Comparison of ENCODE assay signal across 8 cellular contexts in the genomic region with DNA sequence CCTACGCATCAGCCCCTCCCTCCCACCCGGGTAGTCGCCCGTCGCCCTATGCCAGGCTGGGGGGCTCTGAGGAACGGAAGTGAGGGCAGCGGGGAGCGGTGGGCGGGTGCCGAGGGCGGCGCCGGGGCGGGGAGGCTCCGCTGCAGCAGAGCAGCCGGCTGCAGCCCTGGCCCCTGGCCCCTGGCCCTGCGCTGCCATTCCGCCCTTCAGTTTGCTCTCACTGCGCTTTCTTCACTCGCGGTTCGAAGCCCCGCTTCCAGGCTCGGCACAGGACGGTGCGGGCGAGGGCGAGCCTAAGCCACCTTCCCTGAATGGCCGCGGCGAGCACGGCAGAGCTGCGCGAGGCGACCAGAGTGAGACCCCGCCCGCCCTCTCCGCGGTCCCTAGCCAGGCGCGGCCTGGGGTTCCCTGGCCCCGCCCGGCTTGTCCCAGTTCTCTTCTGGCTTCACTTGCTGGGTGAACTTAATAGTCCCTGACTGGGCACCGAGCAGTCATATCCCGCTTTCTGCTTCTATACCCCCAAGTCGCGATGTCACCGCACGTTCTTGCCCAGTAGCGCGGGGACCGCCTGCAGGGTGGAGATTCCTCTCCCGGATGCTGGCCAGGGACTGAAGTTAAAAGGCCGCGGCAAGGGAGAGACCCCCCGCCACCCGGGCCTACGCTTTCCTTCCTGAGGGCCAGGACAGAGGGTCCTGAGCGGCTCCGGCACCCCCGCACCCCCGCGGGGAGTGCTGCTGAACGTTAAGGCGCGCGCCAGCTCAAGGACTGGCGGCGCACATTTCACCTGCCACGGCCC. TPM values are rescaled to one million over a fixed set of nuclear protein-coding genes. Genes with fewer than 3 reads are reported as not detected.
DNase-seq lines count a peak whose midpoint lies in the region; ATAC-seq and TF ChIP-seq lines count a peak whose summit lies in the region.

No MANE protein-coding gene starts in this region.

- H3K4me1 ChIP-seq in breast epithelium = no peaks in the 10 kb centered on the region
- H3K4me1 ChIP-seq in left lung = peaks cover 0 to 23% of the 10 kb centered on the region in 2 donors
- H3K4me1 ChIP-seq in suprapubic skin = peaks cover 23% of the 10 kb centered on the region

- no peak for TF ChIP-seq POLR2A in breast epithelium (IDR thresholded peaks at IDR 0.05)
- TF ChIP-seq POLR2A in suprapubic skin (IDR thresholded peaks at IDR 0.05) = no peak

- DNase-seq in NOMO-1 treated with DMSO at 0.1 percent for 48 hours (lab: John Stamatoyannopoulos, UW; ENCODE audit: unreplicated experiment) (peak; percentile 11), NOMO-1 treated with dmso at 0.1 percent for 144 hours (lab: John Stamatoyannopoulos, UW; ENCODE audit: unreplicated experiment) (no peak), NCI-H2227 (lab: John Stamatoyannopoulos, UW; ENCODE audit: unreplicated experiment) (peak; percentile 78), breast epithelium (ENCODE audit: low spot score in 2 of 2) (no peak), left lung (peak in 1 of 2 donors; percentile 79), suprapubic skin (ENCODE audit: low spot score in 2 of 2) (no peak), T1000 (lab: John Stamatoyannopoulos, UW) (no peak)

- H3K4me3 ChIP-seq in breast epithelium = peak overlapping the region; percentile 58 to 79 (median 64)
- H3K4me3 ChIP-seq in left lung = peak overlapping the region; percentile 73 to 90
- peak overlapping the region; percentile 80 for H3K4me3 ChIP-seq in suprapubic skin

- intact Hi-C loops in breast epithelium (cut with DNase I; ENCODE audit: low total_unique reads) = no loop called here
- intact Hi-C loops in left lung (cut with DNase I) = no loop called here

- no peak for TF ChIP-seq EP300 in suprapubic skin (IDR thresholded peaks at IDR 0.05)

- H3K27ac ChIP-seq in breast epithelium (peak overlapping the region; percentile 45 to 81), left lung (peak overlapping the region; percentile 1 to 61), suprapubic skin (peak overlapping the region; percentile 52)

- 0% methylated on average over 22 of the region's 70 CpGs for WGBS in suprapubic skin

- H3K36me3 ChIP-seq in breast epithelium (no peaks in the 10 kb centered on the region), left lung (no peaks in the 10 kb centered on the region), suprapubic skin (no peaks in the 10 kb centered on the region)

- peaks cover 0 to 24% of the 10 kb centered on the region in 2 donors for H3K27me3 ChIP-seq in breast epithelium
- H3K27me3 ChIP-seq in left lung = peaks cover 18 to 100% of the 10 kb centered on the region in 2 donors
- peaks cover 41% of the 10 kb centered on the region for H3K27me3 ChIP-seq in suprapubic skin

- ATAC-seq in HG02588 (IDR thresholded peaks at IDR 0.05; ENCODE audit: unreplicated experiment) (peak; percentile 49), left lung (peak; percentile 78)

- TF ChIP-seq CTCF in breast epithelium (IDR thresholded peaks at IDR 0.05) (no peak), left lung (IDR thresholded peaks at IDR 0.05) (no peak), suprapubic skin (IDR thresholded peaks at IDR 0.05) (no peak)

- H3K9me3 ChIP-seq in breast epithelium (no peaks in the 10 kb centered on the region), left lung (no peaks in the 10 kb centered on the region), suprapubic skin (no peaks in the 10 kb centered on the region)

RNA-seq across cellular contexts. Expression of a gene that starts 0.6 kb away (rescaled TPM):
- total RNA-seq in breast epithelium (1 to 10 TPM; 1.8 to 7.2 (median 6.9) TPM), left lung (1 to 10 TPM; 4.4 to 6.9 TPM), suprapubic skin (1 to 10 TPM; 1.1 to 4.0 (median 2.0) TPM)

Comparison
In these comparisons a context has a peak if more than half of its experiments do, and no peak if none do; other contexts are left out.
1. DNase-seq: peak in NOMO-1 treated with DMSO at 0.1 percent for 48 hours (single experiment) and NCI-H2227 (single experiment); none in NOMO-1 treated with dmso at 0.1 percent for 144 hours (single experiment), breast epithelium (0 of 2), suprapubic skin (0 of 2) and T1000 (single experiment).
2. Peak in every context shown above with its lines, with median percentiles within 50 percentile points of each other: H3K27ac ChIP-seq and H3K4me3 ChIP-seq.